Comparison of ENCODE assay signal across 1 cellular context in genomic region chr3:15205482-15205933, GRCh38.
TF ChIP-seq lines count a peak whose summit lies in the region.

No MANE protein-coding gene starts in this region.

TF ChIP-seq in K562, 482 proteins besides CTCF, POLR2A, EP300 and RAD21 (continued from another document and continues in another):
- TF ChIP-seq ELK3 (CRISPR knock-in tag; IDR thresholded peaks at IDR 0.05) (no peak), NR1H2 (CRISPR knock-in tag; IDR thresholded peaks at IDR 0.05) (no peak), FOXJ3 (CRISPR knock-in tag; IDR thresholded peaks at IDR 0.05) (no peak), E2F8 (IDR thresholded peaks at IDR 0.05; ENCODE audit: low read depth, partially characterized antibody) (no peak), C11orf30 (IDR thresholded peaks at IDR 0.05; ENCODE audit: low read depth) (peak; percentile 18; the same call in 1 of the 2 replicates), PATZ1 (CRISPR knock-in tag; IDR thresholded peaks at IDR 0.05; ENCODE audit: borderline replicate concordance) (no peak), RBM22 (IDR thresholded peaks at IDR 0.05; ENCODE audit: low read depth, low read length, poor library complexity, severe bottlenecking) (no peak), PREB (CRISPR knock-in tag; IDR thresholded peaks at IDR 0.05) (no peak), ELF4 (CRISPR knock-in tag; IDR thresholded peaks at IDR 0.05) (0 out of 2 replicates have a peak, but pooled peaks have one; percentile 63), NFIX (CRISPR knock-in tag; IDR thresholded peaks at IDR 0.05; ENCODE audit: low read depth) (no peak), LCOR (CRISPR knock-in tag; IDR thresholded peaks at IDR 0.05) (no peak), ARID2 (IDR thresholded peaks at IDR 0.05) (no peak), NBN (IDR thresholded peaks at IDR 0.05; ENCODE audit: low read depth) (0 out of 2 replicates have a peak, but pooled peaks have one; percentile 23), ZNF197 (CRISPR knock-in tag; IDR thresholded peaks at IDR 0.05; ENCODE audit: low read depth) (no peak), SMARCC2 (IDR thresholded peaks at IDR 0.05; ENCODE audit: low read depth) (peak; percentile 30; the same call in 1 of the 2 replicates), POLR3A (IDR thresholded peaks at IDR 0.05; ENCODE audit: borderline replicate concordance, extremely low read depth, insufficient read depth, insufficient read length) (no peak), L3MBTL2 (IDR thresholded peaks at IDR 0.05) (no peak), ATF4 (CRISPR knock-in tag; IDR thresholded peaks at IDR 0.05) (no peak), ZNF3 (CRISPR knock-in tag; IDR thresholded peaks at IDR 0.05) (no peak), ZNF347 (CRISPR knock-in tag; IDR thresholded peaks at IDR 0.05; ENCODE audit: low read depth) (no peak), KAT7 (CRISPR knock-in tag; IDR thresholded peaks at IDR 0.05; ENCODE audit: borderline replicate concordance) (no peak), HES1 (IDR thresholded peaks at IDR 0.05; ENCODE audit: low read depth) (no peak; the same call in 1 of the 2 replicates), CCAR2 (IDR thresholded peaks at IDR 0.05; ENCODE audit: low read depth, low read length) (no peak), PTBP1 (IDR thresholded peaks at IDR 0.05; ENCODE audit: low read depth, low read length) (no peak), U2AF2 (optimal IDR thresholded peaks at IDR 0.05; ENCODE audit: low read depth, low read length) (no peak), EGR1 (conservative IDR thresholded peaks at IDR 0.05) (no peak), ASH1L (IDR thresholded peaks at IDR 0.05; ENCODE audit: borderline replicate concordance, low read depth, partially characterized antibody) (peak; percentile 20), HDAC8 (tag; IDR thresholded peaks at IDR 0.05) (no peak), PPARD (CRISPR knock-in tag; IDR thresholded peaks at IDR 0.05) (no peak), ZNF695 (CRISPR knock-in tag; IDR thresholded peaks at IDR 0.05) (no peak), RBM39 (optimal IDR thresholded peaks at IDR 0.05; ENCODE audit: low read depth, low read length) (no peak), ZSCAN32 (CRISPR knock-in tag; IDR thresholded peaks at IDR 0.05) (no peak), MCM7 (IDR thresholded peaks at IDR 0.05) (no peak), ZNF589 (CRISPR knock-in tag; IDR thresholded peaks at IDR 0.05; ENCODE audit: low read depth) (peak; percentile 58; the same call in 1 of the 2 replicates), RBM14 (IDR thresholded peaks at IDR 0.05; ENCODE audit: borderline replicate concordance, insufficient read depth, low read depth, low read length) (no peak), ZEB2 (IDR thresholded peaks at IDR 0.05) (no peak), HEY1 (CRISPR knock-in tag; IDR thresholded peaks at IDR 0.05; ENCODE audit: borderline replicate concordance) (no peak), SRF (CRISPR knock-in tag; IDR thresholded peaks at IDR 0.05) (no peak), MTA2 (IDR thresholded peaks at IDR 0.05; ENCODE audit: low read depth) (no peak), ZNF253 (CRISPR knock-in tag; conservative IDR thresholded peaks at IDR 0.05) (no peak), NFE2 (IDR thresholded peaks at IDR 0.05; ENCODE audit: low read depth) (no peak), MEF2D (tag; conservative IDR thresholded peaks at IDR 0.05; ENCODE audit: low read depth) (0 out of 2 replicates have a peak, but pooled peaks have one; percentile 35), PTRF (tag; IDR thresholded peaks at IDR 0.05) (0 out of 2 replicates have a peak, but pooled peaks have one; percentile 27), POLR2AphosphoS2 (IDR thresholded peaks at IDR 0.05; ENCODE audit: low read length) (no peak), MAFG (tag; conservative IDR thresholded peaks at IDR 0.05) (0 out of 2 replicates have a peak, but pooled peaks have one; percentile 16), TEAD4 (IDR thresholded peaks at IDR 0.05; ENCODE audit: low read length) (no peak), TEAD4 (CRISPR knock-in tag; IDR thresholded peaks at IDR 0.05; ENCODE audit: borderline replicate concordance) (no peak), ZFP30 (CRISPR knock-in tag; IDR thresholded peaks at IDR 0.05; ENCODE audit: borderline replicate concordance) (no peak), LARP7 (IDR thresholded peaks at IDR 0.05) (no peak), MED1 (CRISPR knock-in tag; IDR thresholded peaks at IDR 0.05; ENCODE audit: borderline replicate concordance) (no peak), RBM17 (IDR thresholded peaks at IDR 0.05; ENCODE audit: borderline replicate concordance, low read depth, low read length) (no peak), MTA1 (IDR thresholded peaks at IDR 0.05; ENCODE audit: borderline replicate concordance) (no peak), CHD1 (IDR thresholded peaks at IDR 0.05; ENCODE audit: low read length) (no peak), ZBTB5 (IDR thresholded peaks at IDR 0.05) (no peak), DPF2 (IDR thresholded peaks at IDR 0.05) (peak; percentile 55), CHD4 (IDR thresholded peaks at IDR 0.05; ENCODE audit: insufficient read depth, insufficient replicate concordance, low read depth, low read length, poor library complexity, severe bottlenecking) (no peak), ZNF124 (CRISPR knock-in tag; IDR thresholded peaks at IDR 0.05) (no peak), CREB3L1 (IDR thresholded peaks at IDR 0.05; ENCODE audit: borderline replicate concordance, low read depth) (no peak), CEBPZ (IDR thresholded peaks at IDR 0.05; ENCODE audit: borderline replicate concordance, low read depth, low read length) (no peak), HMG20B (CRISPR knock-in tag; IDR thresholded peaks at IDR 0.05) (0 out of 2 replicates have a peak, but pooled peaks have one; percentile 31)
